In the genomic region with DNA sequence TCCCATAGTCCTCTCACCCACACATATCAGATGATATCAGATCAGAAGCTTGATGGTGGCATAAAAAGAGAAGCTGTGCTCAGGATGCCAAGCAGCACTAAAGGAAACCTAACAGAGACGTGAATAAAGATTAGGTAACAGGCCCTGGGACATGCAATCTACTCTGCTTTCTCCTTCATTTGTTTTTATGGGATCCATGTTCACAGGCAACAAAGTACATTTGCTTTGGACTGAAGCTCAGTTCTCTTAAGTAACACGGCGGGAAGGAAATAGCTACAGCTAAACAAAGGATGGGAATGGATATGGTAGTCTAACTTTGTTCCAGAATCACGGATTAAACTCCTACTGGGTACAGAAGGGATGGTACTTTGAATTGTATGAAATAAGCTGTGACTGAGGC, we compare ENCODE assay signal across 21 cellular contexts.
DNase-seq lines count a peak whose midpoint lies in the region; ATAC-seq, FAIRE-seq and TF ChIP-seq lines count a peak whose summit lies in the region.
"Had no signal": no experiment of that assay in that cellular context is flagged by ENCODE, and none has a peak within 500 bp of the region (broad histone marks: within the 10 kb centered on the region; RNA-seq: fewer than 3 reads in every experiment).

No MANE protein-coding gene starts in this region.

- H3K27me3 ChIP-seq in BLaER1 treated with 17β-estradiol and CSF1 and Interleukin-3, amounts not matched to agents 10 nM and 100 nM = no peaks in the 10 kb centered on the region
- no peaks in the 10 kb centered on the region for H3K27me3 ChIP-seq in sigmoid colon
- no peaks in the 10 kb centered on the region for H3K27me3 ChIP-seq in adrenal gland
- H3K27me3 ChIP-seq: BE2C had no signal

- no peak for TF ChIP-seq POLR2A in sigmoid colon (IDR thresholded peaks at IDR 0.05)
- no peak for TF ChIP-seq POLR2A in adrenal gland (IDR thresholded peaks at IDR 0.05)

- H3K4me1 Mint-ChIP-seq in activated CD8-positive, alpha-beta memory T cell treated with anti-CD3 and anti-CD28 coated beads, Interleukin-2, amount 10 ng/mL, durations not matched to agents 7 days and 5 days = peaks cover 20% of the 10 kb centered on the region
- peaks cover 0 to 4% of the 10 kb centered on the region in 2 donors for H3K4me1 Mint-ChIP-seq in effector memory CD8-positive, alpha-beta T cell (ENCODE audit: low read depth in 2 of 2)
- H3K4me1 Mint-ChIP-seq: central memory CD8-positive, alpha-beta T cell had no signal

- peak overlapping the region; percentile 56 to 94 (median 79); a peak in 20 of 22 replicates for H3K4me2 ChIP-seq in BLaER1 treated with 17β-estradiol and CSF1 and Interleukin-3, amounts not matched to agents 10 nM and 100 nM
- H3K4me2 ChIP-seq in OCI-LY7 (ENCODE audit: low read length) = no peak overlapping the region

- no peaks in the 10 kb centered on the region for H3K9me3 Mint-ChIP-seq in activated CD8-positive, alpha-beta memory T cell treated with anti-CD3 and anti-CD28 coated beads, Interleukin-2, amount 10 ng/mL, durations not matched to agents 7 days and 5 days (ENCODE audit: low read depth)
- H3K9me3 Mint-ChIP-seq in effector memory CD8-positive, alpha-beta T cell = no peaks in the 10 kb centered on the region
- H3K9me3 Mint-ChIP-seq: activated B cell treated with CpG ODN at 0.5 μM for 24 hours; central memory CD8-positive, alpha-beta T cell; neural crest cell; stimulated activated naive CD8-positive, alpha-beta T cell treated with anti-CD3 and anti-CD28 coated beads, Interleukin-15, Interleukin-2, amounts not matched to agents 100 ng/mL and 50 ng/mL, for 24 hours had no signal

- no peak overlapping the region for H3K27ac Mint-ChIP-seq in activated CD8-positive, alpha-beta memory T cell treated with anti-CD3 and anti-CD28 coated beads, Interleukin-2, amount 10 ng/mL, durations not matched to agents 7 days and 5 days
- H3K27ac Mint-ChIP-seq in effector memory CD8-positive, alpha-beta T cell = no peak overlapping the region
- H3K27ac Mint-ChIP-seq: activated B cell treated with CpG ODN at 0.5 μM for 24 hours; stimulated activated naive CD8-positive, alpha-beta T cell treated with anti-CD3 and anti-CD28 coated beads, Interleukin-15, Interleukin-2, amounts not matched to agents 100 ng/mL and 50 ng/mL, for 24 hours had no signal

- no peaks in the 10 kb centered on the region for H3K9me2 ChIP-seq in OCI-LY7 (ENCODE audit: insufficient read depth, low read length)

- H3K4me1 ChIP-seq in BLaER1 treated with 17β-estradiol and CSF1 and Interleukin-3, amounts not matched to agents 10 nM and 100 nM = peaks cover 47 to 63% (median 55%) of the 10 kb centered on the region in 10 experiments
- H3K4me1 ChIP-seq in OCI-LY7 (ENCODE audit: insufficient read depth, low read length, poor library complexity, severe bottlenecking) (peaks cover 3% of the 10 kb centered on the region), sigmoid colon (peaks cover 0 to 39% (median 34%) of the 10 kb centered on the region in 4 donors), adrenal gland (replicated peaks in 1 of 2) (peaks cover 3 to 17% of the 10 kb centered on the region in 2 donors)

- peak; percentile 70 for FAIRE-seq in islet of Langerhans (lab: Jason Lieb, UNC)
- FAIRE-seq: HepG2 had no signal

- no peaks in the 10 kb centered on the region for H3K9me3 ChIP-seq in BLaER1 treated with 17β-estradiol and CSF1 and Interleukin-3, amounts not matched to agents 10 nM and 100 nM (replicated peaks in 1 of 11)
- no peaks in the 10 kb centered on the region for H3K9me3 ChIP-seq in OCI-LY7 (ENCODE audit: low read length)
- H3K9me3 ChIP-seq in sigmoid colon = no peaks in the 10 kb centered on the region
- H3K9me3 ChIP-seq in adrenal gland (replicated peaks in 1 of 3) = no peaks in the 10 kb centered on the region
- H3K9me3 ChIP-seq: BE2C had no signal

- intact Hi-C loops in OCI-LY7 (cut with micrococcal nuclease; ENCODE audit: unreplicated experiment) = loop anchor here (1.0 to 2.0 kb wide), 2 partner anchors 297 to 396 kb away; no protein-coding TSS in a partner anchor
- intact Hi-C loops in sigmoid colon (cut with DNase I) = loop anchor here (1.0 to 5.0 kb wide), 6 partner anchors 52 to 314 kb away; no protein-coding TSS in a partner anchor
- intact Hi-C loops in adrenal gland (cut with DNase I) = loop anchor here in 1 of 2 donors (5.0 to 10.0 kb wide), 2 partner anchors 294 to 392 kb away; no protein-coding TSS in a partner anchor

- CTCF ChIA-PET in OCI-LY7 (lab: Charles Lee; ENCODE audit: unreplicated experiment) = interaction anchor here (0.6 to 1.0 kb wide), 3 partner anchors 62 to 297 kb away, joined by 3 to 5 read pairs (median 3); no protein-coding TSS in a partner anchor
- CTCF ChIA-PET in activated CD8-positive, alpha-beta memory T cell treated with anti-CD3 and anti-CD28 coated beads, Interleukin-2, amount 10 ng/mL, durations not matched to agents 7 days and 5 days (lab: Charles Lee) = interaction anchor here (0.7 to 2.5 kb wide), 20 partner anchors 10 to 408 kb away, joined by 3 to 20 read pairs (median 4); no protein-coding TSS in a partner anchor

- H3K9ac ChIP-seq in BLaER1 treated with 17β-estradiol and CSF1 and Interleukin-3, amounts not matched to agents 10 nM and 100 nM = peak overlapping the region in 5 of 11 experiments; percentile 2 to 53 (median 24); a peak in 4 of 22 replicates

- H3K79me2 ChIP-seq in OCI-LY7 (ENCODE audit: insufficient read depth, low read depth, low read length) = no peaks in the 10 kb centered on the region

- no peak overlapping the region for H3K4me3 Mint-ChIP-seq in activated CD8-positive, alpha-beta memory T cell treated with anti-CD3 and anti-CD28 coated beads, Interleukin-2, amount 10 ng/mL, durations not matched to agents 7 days and 5 days
- no peak overlapping the region for H3K4me3 Mint-ChIP-seq in effector memory CD8-positive, alpha-beta T cell
- H3K4me3 Mint-ChIP-seq: activated B cell treated with CpG ODN at 0.5 μM for 24 hours; central memory CD8-positive, alpha-beta T cell; neural crest cell; stimulated activated naive CD8-positive, alpha-beta T cell treated with anti-CD3 and anti-CD28 coated beads, Interleukin-15, Interleukin-2, amounts not matched to agents 100 ng/mL and 50 ng/mL, for 24 hours had no signal

- no peaks in the 10 kb centered on the region for H4K20me1 ChIP-seq in BLaER1 treated with 17β-estradiol and CSF1 and Interleukin-3, amounts not matched to agents 10 nM and 100 nM
- no peaks in the 10 kb centered on the region for H4K20me1 ChIP-seq in OCI-LY7 (ENCODE audit: insufficient read depth, low read length)

- peaks cover 0 to 7% (median 0%) of the 10 kb centered on the region in 11 experiments; a peak in 1 of 22 replicates for H3K36me3 ChIP-seq in BLaER1 treated with 17β-estradiol and CSF1 and Interleukin-3, amounts not matched to agents 10 nM and 100 nM
- no peaks in the 10 kb centered on the region for H3K36me3 ChIP-seq in OCI-LY7 (ENCODE audit: insufficient read depth, low read length)
- no peaks in the 10 kb centered on the region for H3K36me3 ChIP-seq in sigmoid colon
- no peaks in the 10 kb centered on the region for H3K36me3 ChIP-seq in adrenal gland (replicated peaks in 1 of 2)
- H3K36me3 ChIP-seq: BE2C had no signal

- TF ChIP-seq CTCF in OCI-LY7 (conservative IDR thresholded peaks at IDR 0.05; ENCODE audit: low read length) (no peak), sigmoid colon (IDR thresholded peaks at IDR 0.05) (no peak), adrenal gland (IDR thresholded peaks at IDR 0.05) (no peak)

- no peak for ATAC-seq in activated CD8-positive, alpha-beta memory T cell treated with anti-CD3 and anti-CD28 coated beads, Interleukin-2, amount 10 ng/mL, durations not matched to agents 7 days and 5 days
- ATAC-seq in effector memory CD8-positive, alpha-beta T cell (replicated peaks) = no peak
- ATAC-seq: Panc1 had no signal

- 63 to 80% methylated on average over 4 of the region's 4 CpGs for WGBS in sigmoid colon, 2 donors
- WGBS in adrenal gland, 4 donors = 62 to 83% (median 75%) methylated on average over 4 of the region's 4 CpGs

- no peak for DNase-seq in OCI-LY7 (ENCODE audit: low spot score)
- no peak for DNase-seq in sigmoid colon
- DNase-seq in activated CD8-positive, alpha-beta memory T cell treated with anti-CD3 and anti-CD28 coated beads, Interleukin-2, amount 10 ng/mL, durations not matched to agents 7 days and 5 days = no peak
- no peak for DNase-seq in COLO829 (ENCODE audit: low spot score)
- no peak for DNase-seq in adrenal gland
- no peak for DNase-seq in effector memory CD8-positive, alpha-beta T cell
- DNase-seq: activated B cell treated with CpG ODN at 0.5 μM for 24 hours; activated CD8-positive, alpha-beta memory T cell treated with anti-CD3 and anti-CD28 coated beads, Interleukin-2, amount 50 U/mL, for 48 hours; activated naive CD4-positive, alpha-beta T cell treated with anti-CD3 and anti-CD28 coated beads, Interleukin-2, amount 50 U/mL, for 16 hours; BE2C; DMS53; left colon had no signal

- no peak for TF ChIP-seq EP300 in sigmoid colon (IDR thresholded peaks at IDR 0.05)

- H3K36me3 Mint-ChIP-seq in activated CD8-positive, alpha-beta memory T cell treated with anti-CD3 and anti-CD28 coated beads, Interleukin-2, amount 10 ng/mL, durations not matched to agents 7 days and 5 days = no peaks in the 10 kb centered on the region
- H3K36me3 Mint-ChIP-seq in effector memory CD8-positive, alpha-beta T cell (ENCODE audit: insufficient read depth) = no peaks in the 10 kb centered on the region

- H3K27me3 Mint-ChIP-seq in activated CD8-positive, alpha-beta memory T cell treated with anti-CD3 and anti-CD28 coated beads, Interleukin-2, amount 10 ng/mL, durations not matched to agents 7 days and 5 days = no peaks in the 10 kb centered on the region
- H3K27me3 Mint-ChIP-seq in effector memory CD8-positive, alpha-beta T cell = no peaks in the 10 kb centered on the region
- H3K27me3 Mint-ChIP-seq: activated B cell treated with CpG ODN at 0.5 μM for 24 hours; central memory CD8-positive, alpha-beta T cell; stimulated activated naive CD8-positive, alpha-beta T cell treated with anti-CD3 and anti-CD28 coated beads, Interleukin-15, Interleukin-2, amounts not matched to agents 100 ng/mL and 50 ng/mL, for 24 hours had no signal

- no peak overlapping the region for H3K4me3 ChIP-seq in BLaER1 treated with 17β-estradiol and CSF1 and Interleukin-3, amounts not matched to agents 10 nM and 100 nM
- no peak overlapping the region for H3K4me3 ChIP-seq in OCI-LY7 (ENCODE audit: low read depth, low read length, poor library complexity, severe bottlenecking)
- H3K4me3 ChIP-seq in sigmoid colon = no peak overlapping the region
- H3K4me3 ChIP-seq in adrenal gland = no peak overlapping the region
- H3K4me3 ChIP-seq: skin epidermis had no signal

- POLR2A ChIA-PET in OCI-LY7 (lab: Charles Lee) = interaction anchor here (1.5 kb wide), 1 partner anchor 9 kb away, joined by 5 read pairs; no protein-coding TSS in a partner anchor

- BruUV-seq in OCI-LY7 (replicated peaks; lab: Mats Ljungman, UMichigan) = no TSS peak

- peak overlapping the region; percentile 63 for H2AFZ ChIP-seq in OCI-LY7 (ENCODE audit: low read length)

- H3K27ac ChIP-seq in BLaER1 treated with 17β-estradiol and CSF1 and Interleukin-3, amounts not matched to agents 10 nM and 100 nM = peak overlapping the region in 3 of 11 experiments; percentile 4 to 57 (median 31); a peak in 3 of 22 replicates
- H3K27ac ChIP-seq in OCI-LY7 (ENCODE audit: low read depth, low read length, poor library complexity, severe bottlenecking) (no peak overlapping the region), sigmoid colon (peak overlapping the region; percentile 76 to 86 (median 82)), adrenal gland (peak overlapping the region in 1 of 5 donors; percentile 64)
- H3K27ac ChIP-seq: epithelial cell of prostate had no signal
